In genomic region chr14:101964297-101965144, GRCh38 we compare ENCODE assay signal across 8 cellular contexts. TPM values are rescaled to one million over a fixed set of nuclear protein-coding genes. Genes with fewer than 3 reads are reported as not detected.
DNase-seq lines count a peak whose midpoint lies in the region; ATAC-seq and TF ChIP-seq lines count a peak whose summit lies in the region.

Gene DYNC1H1, plus strand, starts transcription at chr14:101964573. Its CDS starts 119 bp downstream, at chr14:101964692.

- H3F3A ChIP-seq in DOHH2 (ENCODE audit: control insufficient read depth, insufficient read depth) (peaks cover 7% of the 10 kb centered on the region), Loucy (ENCODE audit: low read depth) (no peaks in the 10 kb centered on the region)

- H3K36me3 ChIP-seq in DOHH2 (ENCODE audit: control insufficient read depth, low read length): peaks cover 24% of the 10 kb centered on the region
- peaks cover 3% of the 10 kb centered on the region; the same call in 1 of the 2 replicates for H3K36me3 ChIP-seq in Loucy (ENCODE audit: insufficient read depth, low read length)

- H2AFZ ChIP-seq in Loucy (ENCODE audit: low read length): peak within 1 kb of the TSS; percentile 75

- CTCF ChIA-PET in RWPE1 (lab: Yijun Ruan, JAX): interaction anchor here (0.6 kb wide), 1 partner anchor 133 kb away, joined by 4 read pairs; no protein-coding TSS in a partner anchor

- H3K4me3 ChIP-seq in DOHH2 (ENCODE audit: low read length) (peak within 1 kb of the TSS; percentile 92), Loucy (ENCODE audit: low read length, poor library complexity, severe bottlenecking) (peak within 1 kb of the TSS; percentile 87)

- H3K4me2 ChIP-seq in DOHH2 (ENCODE audit: low read length): peak within 1 kb of the TSS; percentile 96
- peak within 1 kb of the TSS; percentile 83 for H3K4me2 ChIP-seq in Loucy (ENCODE audit: low read depth, low read length, poor library complexity, severe bottlenecking)

- POLR2A ChIA-PET in RWPE1 (lab: Yijun Ruan, JAX; ENCODE audit: low non-redundant PET): interaction anchor here (0.6 kb wide), 1 partner anchor 1140 kb away, joined by 5 read pairs; no protein-coding TSS in a partner anchor

- H3K9me3 ChIP-seq in DOHH2 (ENCODE audit: control insufficient read depth, insufficient read depth, low read length) (no peaks in the 10 kb centered on the region), Loucy (ENCODE audit: insufficient read depth, low read depth, low read length) (no peaks in the 10 kb centered on the region)

- H3K36me3 Mint-ChIP-seq in naive B cell: no peaks in the 10 kb centered on the region

- peaks cover 0 to 5% (median 0%) of the 10 kb centered on the region in 3 donors for H3K27me3 Mint-ChIP-seq in naive B cell

- ATAC-seq in naive B cell (ENCODE audit: low read depth in 2 of 2): peak; percentile 84 to 89

- H3K79me2 ChIP-seq in DOHH2 (ENCODE audit: control insufficient read depth, low read length) (peaks cover 51% of the 10 kb centered on the region), Loucy (ENCODE audit: insufficient read depth, low read length) (peaks cover 51% of the 10 kb centered on the region)

- H3K9me2 ChIP-seq in DOHH2 (replicated peaks; ENCODE audit: control insufficient read depth, low read length): no peaks in the 10 kb centered on the region
- no peaks in the 10 kb centered on the region for H3K9me2 ChIP-seq in Loucy (replicated peaks; ENCODE audit: low read depth, low read length)

- peak within 1 kb of the TSS; percentile 96 for H3K9ac ChIP-seq in Loucy (ENCODE audit: low read depth, low read length, poor library complexity, severe bottlenecking)

- H4K20me1 ChIP-seq in DOHH2 (ENCODE audit: control insufficient read depth, insufficient read depth, low read depth, low read length): peaks cover 6% of the 10 kb centered on the region
- H4K20me1 ChIP-seq in Loucy (ENCODE audit: insufficient read depth, low read length, poor library complexity, severe bottlenecking): peaks cover 45% of the 10 kb centered on the region

- no peaks in the 10 kb centered on the region for H3K9me3 Mint-ChIP-seq in naive B cell

- peak within 1 kb of the TSS; percentile 47 to 96 (median 92) for H3K27ac Mint-ChIP-seq in naive B cell

- TF ChIP-seq CTCF in DOHH2 (IDR thresholded peaks at IDR 0.05; ENCODE audit: low read depth, low read length, poor library complexity, severe bottlenecking) (no peak), Loucy (conservative IDR thresholded peaks at IDR 0.05; ENCODE audit: low read length) (no peak), RWPE1 (conservative IDR thresholded peaks at IDR 0.05; ENCODE audit: low read depth) (no peak)

- H3K27me3 ChIP-seq in DOHH2 (ENCODE audit: control insufficient read depth, low read length): no peaks in the 10 kb centered on the region
- peaks cover 4% of the 10 kb centered on the region for H3K27me3 ChIP-seq in Loucy (ENCODE audit: insufficient read depth, low read length, poor library complexity, severe bottlenecking)

- peak within 1 kb of the TSS; percentile 85 to 97 (median 92) for H3K4me3 Mint-ChIP-seq in naive B cell

- peak; percentile 85 for DNase-seq in H4 (ENCODE audit: low spot score)
- DNase-seq in RWPE1 (ENCODE audit: low spot score): peak; percentile 87
- DNase-seq in activated T-helper 1 cell treated with anti-CD3 and anti-CD28 coated beads, Interleukin-2, amount 50 U/mL, for 16 hours (ENCODE audit: low read depth in 1 of 2, low spot score in 1 of 2): peak; percentile 70 to 85
- peak; percentile 91 for DNase-seq in fibroblast of gingiva (ENCODE audit: low read depth)
- peak; percentile 92 for DNase-seq in naive B cell
- DNase-seq in stimulated activated CD8-positive, alpha-beta memory T cell treated with anti-CD3 and anti-CD28 coated beads, Interleukin-7, amount 100 ng/mL, for 48 hours (ENCODE audit: extremely low read depth in 1 of 2, low read depth in 1 of 2): peak; percentile 75 to 82

- peaks cover 22 to 47% (median 36%) of the 10 kb centered on the region in 3 donors for H3K4me1 Mint-ChIP-seq in naive B cell

- H3K4me1 ChIP-seq in DOHH2 (ENCODE audit: control insufficient read depth, low read length): peaks cover 49% of the 10 kb centered on the region
- H3K4me1 ChIP-seq in Loucy (ENCODE audit: insufficient read depth, low read length, poor library complexity, severe bottlenecking): peaks cover 40% of the 10 kb centered on the region

- H3K27ac ChIP-seq in DOHH2 (ENCODE audit: low read depth, low read length) (peak within 1 kb of the TSS; percentile 62), RWPE1 (peak within 1 kb of the TSS; percentile 86)

RNA-seq across cellular contexts. Expression of gene DYNC1H1, which starts in this region (rescaled TPM):
- total RNA-seq in H4 (2014; rRNA removed; shearing (Covaris generic)): 112 and 113 TPM in 2 replicates
- 10 to 100 TPM in 5 of 6 donors, 1 to 10 TPM in 1; 7.4 to 40.9 (median 27.7) TPM for polyA plus RNA-seq in naive B cell (ENCODE audit: low read depth in 6 of 6)

Comparison
In these comparisons a context has a peak if more than half of its experiments do, and no peak if none do; other contexts are left out.
1. Peak in every context shown above with its lines: DNase-seq, ATAC-seq, H3K4me3 ChIP-seq and H3K27ac ChIP-seq.